ENCODE assay signal across 18 cellular contexts in the genomic region with DNA sequence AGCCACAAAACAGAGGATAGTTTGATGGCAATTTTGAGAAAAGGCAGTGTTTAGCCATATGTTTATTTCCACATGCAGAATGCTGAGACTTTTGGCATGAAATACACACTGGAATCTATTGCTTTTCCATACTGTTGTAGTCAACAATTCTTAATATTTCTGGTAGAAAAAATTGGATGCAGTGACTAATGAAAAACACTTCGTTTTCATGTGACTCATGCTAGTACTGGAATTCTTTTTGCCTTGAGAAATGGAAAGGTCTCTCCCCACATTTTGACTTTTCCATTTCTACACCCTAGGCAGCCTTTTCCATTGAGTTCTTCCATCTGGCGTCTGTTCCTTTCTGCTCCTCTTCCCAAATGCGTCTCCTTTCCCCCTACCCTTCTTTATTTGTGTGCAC.
DNase-seq lines count a peak whose midpoint lies in the region; ATAC-seq, FAIRE-seq and TF ChIP-seq lines count a peak whose summit lies in the region.
"Had no signal": no experiment of that assay in that cellular context is flagged by ENCODE, and none has a peak within 500 bp of the region (broad histone marks: within the 10 kb centered on the region; RNA-seq: fewer than 3 reads in every experiment).

No MANE protein-coding gene starts in this region.

- dilution Hi-C loops in endothelial cell of umbilical vein (cut with MboI; ENCODE audit: extremely low pct_ligation_motif_present, low sequenced_read_pairs): no loop called here

- H3K9ac ChIP-seq in SK-N-SH (no peak overlapping the region), endothelial cell of umbilical vein (replicated peaks; ENCODE audit: extremely low read depth, insufficient read depth, low read length) (no peak overlapping the region), kidney (ENCODE audit: low read length in 2 of 2) (no peak overlapping the region)

- H2AFZ ChIP-seq in SK-N-SH (ENCODE audit: low read depth) (peak overlapping the region; percentile 24; the same call in 1 of the 2 replicates), endothelial cell of umbilical vein (ENCODE audit: low read depth, low read length) (no peak overlapping the region)

- peaks cover 3% of the 10 kb centered on the region for H3K27me3 Mint-ChIP-seq in nephron progenitor cell (ENCODE audit: low read depth, poor library complexity)
- H3K27me3 Mint-ChIP-seq: CD4-positive, alpha-beta memory T cell had no signal

- H3F3A ChIP-seq in SK-N-SH (replicated peaks; ENCODE audit: insufficient read depth): peaks cover 7% of the 10 kb centered on the region

- CTCF ChIA-PET in SK-N-SH (lab: Yijun Ruan, JAX) (no interaction called here), endothelial cell of umbilical vein (lab: Charles Lee) (no interaction called here)

- FAIRE-seq in endothelial cell of umbilical vein (lab: Jason Lieb, UNC): peak; percentile 92
- no peak for FAIRE-seq in kidney (lab: Jason Lieb, UNC)
- FAIRE-seq: endometrium had no signal

- H3K4me3 ChIP-seq in SK-N-SH (ENCODE audit: low read depth in 2 of 2, low read length in 1 of 2) (no peak overlapping the region), endothelial cell of umbilical vein (replicated peaks in 1 of 3; ENCODE audit: insufficient read depth in 1 of 3, low read depth in 1 of 3, low read length in 3 of 3) (no peak overlapping the region), kidney (ENCODE audit: low read length in 2 of 2) (no peak overlapping the region)
- H3K4me3 ChIP-seq: adrenal gland, left lung had no signal

- no peaks in the 10 kb centered on the region for H3K9me1 ChIP-seq in endothelial cell of umbilical vein (replicated peaks; ENCODE audit: control insufficient read depth, extremely low read depth, insufficient read depth, low read length)

- TF ChIP-seq CTCF in SK-N-SH (IDR thresholded peaks at IDR 0.05) (no peak), endothelial cell of umbilical vein (IDR thresholded peaks at IDR 0.05; ENCODE audit: extremely low read depth in 1 of 2, insufficient read depth in 1 of 2, low read depth in 1 of 2, low read length in 2 of 2) (no peak), nephron progenitor cell (IDR thresholded peaks at IDR 0.05) (no peak), kidney (IDR thresholded peaks at IDR 0.05; ENCODE audit: borderline replicate concordance, extremely low read depth, insufficient read depth) (no peak)

- intact Hi-C loops in endothelial cell of umbilical vein (cut with micrococcal nuclease): loop anchor here (2.0 to 10.0 kb wide), 2 partner anchors 158 to 282 kb away; no protein-coding TSS in a partner anchor
- intact Hi-C loops in kidney (cut with DNase I): no loop called here

- no peak for ATAC-seq in GM21423 (IDR thresholded peaks at IDR 0.05; ENCODE audit: unreplicated experiment)
- ATAC-seq: left lung had no signal

- H3K36me3 Mint-ChIP-seq in nephron progenitor cell (ENCODE audit: low read depth): no peaks in the 10 kb centered on the region
- H3K36me3 Mint-ChIP-seq: CD4-positive, alpha-beta memory T cell had no signal

- H3K4me2 ChIP-seq in SK-N-SH (0 out of 2 replicates have a peak overlapping the region, but pooled peaks have one; percentile 29), endothelial cell of umbilical vein (ENCODE audit: insufficient read depth, low read length) (no peak overlapping the region)

- H4K20me1 ChIP-seq in SK-N-SH (ENCODE audit: insufficient read depth): no peaks in the 10 kb centered on the region
- H4K20me1 ChIP-seq in endothelial cell of umbilical vein (replicated peaks; ENCODE audit: control insufficient read depth, extremely low read depth, insufficient read depth, low read length): no peaks in the 10 kb centered on the region

- POLR2A ChIA-PET in SK-N-SH (lab: Yijun Ruan, JAX) (no interaction called here), endothelial cell of umbilical vein (lab: Charles Lee) (no interaction called here)

- H3K27ac ChIP-seq in SK-N-SH (ENCODE audit: low read depth in 2 of 2, low read length in 1 of 2) (peak overlapping the region in 1 of 2 experiments; percentile 75; a peak in 3 of 4 replicates), endothelial cell of umbilical vein (ENCODE audit: insufficient read depth, low read depth, low read length) (peak overlapping the region; percentile 3), kidney (ENCODE audit: low read depth in 2 of 2, low read length in 2 of 2) (no peak overlapping the region)
- H3K27ac ChIP-seq: adrenal gland, left lung had no signal

- 23% methylated on average over 3 of the region's 3 CpGs for WGBS in SK-N-SH (ENCODE audit: low lambda C conversion rate)

- TF ChIP-seq POLR2A in endothelial cell of umbilical vein (IDR thresholded peaks at IDR 0.05; ENCODE audit: low read depth, low read length): no peak

- H3K36me3 ChIP-seq in SK-N-SH (replicated peaks in 1 of 2; ENCODE audit: control insufficient read depth in 1 of 2, insufficient read depth in 2 of 2, low read length in 1 of 2) (no peaks in the 10 kb centered on the region), endothelial cell of umbilical vein (ENCODE audit: control insufficient read depth in 2 of 2, extremely low read depth in 1 of 2, insufficient read depth in 2 of 2, low read length in 2 of 2) (no peaks in the 10 kb centered on the region), kidney (ENCODE audit: control insufficient read depth in 1 of 2, insufficient read depth in 2 of 2, low read length in 2 of 2) (no peaks in the 10 kb centered on the region)
- H3K36me3 ChIP-seq: adrenal gland, left lung had no signal

- H3K4me1 Mint-ChIP-seq in nephron progenitor cell: peaks cover 6% of the 10 kb centered on the region
- H3K4me1 Mint-ChIP-seq: CD4-positive, alpha-beta memory T cell had no signal

- H3K27me3 ChIP-seq in SK-N-SH (ENCODE audit: insufficient read depth): no peaks in the 10 kb centered on the region
- H3K27me3 ChIP-seq in endothelial cell of umbilical vein (ENCODE audit: control insufficient read depth in 2 of 2, insufficient read depth in 2 of 2, low read length in 2 of 2): no peaks in the 10 kb centered on the region
- H3K27me3 ChIP-seq: adrenal gland, left lung had no signal

- peak overlapping the region; percentile 30 for H3K27ac Mint-ChIP-seq in nephron progenitor cell
- H3K27ac Mint-ChIP-seq: CD4-positive, alpha-beta memory T cell had no signal

- no peak for TF ChIP-seq EP300 in SK-N-SH (IDR thresholded peaks at IDR 0.05; ENCODE audit: borderline replicate concordance in 1 of 2, low read depth in 1 of 2, low read length in 1 of 2)

- TF ChIP-seq RAD21 in SK-N-SH (IDR thresholded peaks at IDR 0.05; ENCODE audit: low read length): no peak

- no peaks in the 10 kb centered on the region for H3K9me3 ChIP-seq in SK-N-SH
- no peaks in the 10 kb centered on the region for H3K9me3 ChIP-seq in endothelial cell of umbilical vein (replicated peaks; ENCODE audit: control insufficient read depth, insufficient read depth, low read length)
- no peaks in the 10 kb centered on the region for H3K9me3 ChIP-seq in kidney (ENCODE audit: control insufficient read depth in 1 of 2, low read length in 2 of 2)
- H3K9me3 ChIP-seq: adrenal gland, left lung had no signal

- no peaks in the 10 kb centered on the region for H3K9me2 ChIP-seq in SK-N-SH

- BruUV-seq in endothelial cell of umbilical vein (replicated peaks; lab: Mats Ljungman, UMichigan): no TSS peak

- peaks cover 37% of the 10 kb centered on the region for H3K9me3 Mint-ChIP-seq in nephron progenitor cell

- H3K4me3 Mint-ChIP-seq in nephron progenitor cell: no peak overlapping the region
- H3K4me3 Mint-ChIP-seq: CD4-positive, alpha-beta memory T cell had no signal

- DNase-seq in EH (ENCODE audit: low read depth) (peak; percentile 66), SK-N-SH (no peak), endothelial cell of umbilical vein (ENCODE audit: low read depth, low spot score) (peak; percentile 50), nephron progenitor cell (no peak), kidney (no peak), T-helper 1 cell (no peak), AML-193 (lab: John Stamatoyannopoulos, UW) (no peak)
- DNase-seq: activated CD4-positive, alpha-beta T cell treated with anti-CD3 and anti-CD28 coated beads for 48 hours; adrenal gland; CD4-positive, alpha-beta memory T cell; DMS53; left lung; NCI-H1105 treated with DMSO at 0.1 percent for 48 hours; NCI-H2107; NCI-H524 treated with DMSO at 0.1 percent for 48 hours; stimulated activated CD4-positive, alpha-beta T cell treated with anti-CD3 and anti-CD28 coated beads, Interleukin-15, amount 100 ng/mL, for 24 hours had no signal

- peaks cover 0 to 5% of the 10 kb centered on the region in 2 experiments; a peak in 1 of 4 replicates for H3K4me1 ChIP-seq in SK-N-SH (ENCODE audit: control insufficient read depth in 1 of 2, insufficient read depth in 2 of 2, low read depth in 1 of 2, low read length in 1 of 2)
- peaks cover 22% of the 10 kb centered on the region for H3K4me1 ChIP-seq in endothelial cell of umbilical vein (ENCODE audit: control insufficient read depth, extremely low read depth, insufficient read depth, low read length)
- no peaks in the 10 kb centered on the region for H3K4me1 ChIP-seq in kidney (ENCODE audit: control insufficient read depth in 1 of 2, insufficient read depth in 1 of 2, low read depth in 1 of 2, low read length in 2 of 2)
- H3K4me1 ChIP-seq: adrenal gland, left lung had no signal

- H3K79me2 ChIP-seq in SK-N-SH (ENCODE audit: insufficient read depth) (no peaks in the 10 kb centered on the region), endothelial cell of umbilical vein (ENCODE audit: control insufficient read depth, insufficient read depth, low read length) (no peaks in the 10 kb centered on the region)

TF ChIP-seq in SK-N-SH, 30 proteins besides CTCF, POLR2A, EP300 and RAD21:
- no peak for TF ChIP-seq POLR2AphosphoS5 (IDR thresholded peaks at IDR 0.05; ENCODE audit: low read depth, low read length)
- peak; percentile 50; the same call in 1 of the 2 replicates for TF ChIP-seq FOSL2 (IDR thresholded peaks at IDR 0.05; ENCODE audit: borderline replicate concordance, low read depth)
- TF ChIP-seq JUND (IDR thresholded peaks at IDR 0.05): peak; percentile 39
- TF ChIP-seq NRF1 (IDR thresholded peaks at IDR 0.05; ENCODE audit: low read depth, low read length): no peak

TF ChIP-seq in endothelial cell of umbilical vein, 7 proteins besides CTCF, POLR2A, EP300 and RAD21:
- no peak for TF ChIP-seq GATA2 (IDR thresholded peaks at IDR 0.05; ENCODE audit: insufficient read depth, insufficient read length, low read depth, low read length)
- TF ChIP-seq EZH2 (IDR thresholded peaks at IDR 0.05; ENCODE audit: borderline replicate concordance, low read depth, low read length, severe bottlenecking): no peak
- TF ChIP-seq FOS (IDR thresholded peaks at IDR 0.05; ENCODE audit: borderline replicate concordance, insufficient read depth, low read length): peak; percentile 55
- no peak for TF ChIP-seq POLR2AphosphoS5 (IDR thresholded peaks at IDR 0.05; ENCODE audit: insufficient read depth, low read depth, low read length)
- peak; percentile 20 for TF ChIP-seq JUN (IDR thresholded peaks at IDR 0.05; ENCODE audit: borderline replicate concordance, insufficient read depth, insufficient read length, low read depth)

Comparison
In these comparisons a context has a peak if more than half of its experiments do, and no peak if none do; other contexts are left out.
1. DNase-seq: peak in EH (single experiment) and endothelial cell of umbilical vein (single experiment); none in SK-N-SH (single experiment), nephron progenitor cell (single experiment), kidney (single experiment), T-helper 1 cell (0 of 5) and AML-193 (0 of 2).